ENCODE assay signal across 1 cellular context in genomic region chr11:10076458-10077141, GRCh38.
A peak's percentile ranks its signal among the peaks of the same experiment; 100 is the strongest.
TF ChIP-seq lines count a peak whose summit lies in the region.

No MANE protein-coding gene starts in this region.

TF ChIP-seq in K562, 482 proteins besides CTCF, POLR2A, EP300 and RAD21 (continued from another document):
- TF ChIP-seq E2F8 (IDR thresholded peaks at IDR 0.05; ENCODE audit: low read depth, partially characterized antibody) = no peak
- no peak for TF ChIP-seq ZNF57 (CRISPR knock-in tag; IDR thresholded peaks at IDR 0.05)
- TF ChIP-seq ARID3B (CRISPR knock-in tag; IDR thresholded peaks at IDR 0.05; ENCODE audit: borderline replicate concordance) = no peak
- TF ChIP-seq ZNF707 (CRISPR knock-in tag; conservative IDR thresholded peaks at IDR 0.05) = no peak
- TF ChIP-seq ZNF431 (CRISPR knock-in tag; IDR thresholded peaks at IDR 0.05) = no peak
- no peak for TF ChIP-seq ZBTB5 (IDR thresholded peaks at IDR 0.05)
- no peak for TF ChIP-seq PPARD (CRISPR knock-in tag; IDR thresholded peaks at IDR 0.05)
- TF ChIP-seq CUX1 (CRISPR knock-in tag; IDR thresholded peaks at IDR 0.05) = no peak
- 0 out of 2 replicates have a peak, but pooled peaks have one; percentile 13 for TF ChIP-seq CTBP1 (IDR thresholded peaks at IDR 0.05; ENCODE audit: borderline replicate concordance)
- no peak for TF ChIP-seq PHF8 (IDR thresholded peaks at IDR 0.05; ENCODE audit: borderline replicate concordance, low read length)
- no peak for TF ChIP-seq NCOR1 (IDR thresholded peaks at IDR 0.05)
